In genomic region chr6:26598267-26598666, GRCh38 we compare ENCODE assay signal across 16 cellular contexts. TPM values are rescaled to one million over a fixed set of nuclear protein-coding genes. Genes with fewer than 3 reads are reported as not detected.
DNase-seq lines count a peak whose midpoint lies in the region; ATAC-seq and TF ChIP-seq lines count a peak whose summit lies in the region.
"Had no signal": no experiment of that assay in that cellular context is flagged by ENCODE, and none has a peak within 500 bp of the region (broad histone marks: within the 10 kb centered on the region; RNA-seq: fewer than 3 reads in every experiment).

No MANE protein-coding gene starts in this region.

- CTCF ChIA-PET in activated CD8-positive, alpha-beta memory T cell treated with anti-CD3 and anti-CD28 coated beads, Interleukin-2, amount 10 ng/mL, durations not matched to agents 7 days and 5 days (lab: Charles Lee), result no interaction called here

- no peak overlapping the region for H3K27ac ChIP-seq in hepatocyte
- no peak overlapping the region for H3K27ac ChIP-seq in skeletal muscle tissue (ENCODE audit: low read depth, low read length)
- no peak overlapping the region for H3K27ac ChIP-seq in esophagus squamous epithelium

- peak overlapping the region; percentile 94 for H3K4me2 ChIP-seq in hepatocyte

- peaks cover 37% of the 10 kb centered on the region for H3K4me1 Mint-ChIP-seq in activated CD8-positive, alpha-beta memory T cell treated with anti-CD3 and anti-CD28 coated beads, Interleukin-2, amount 10 ng/mL, durations not matched to agents 7 days and 5 days

- no peak for DNase-seq in activated CD8-positive, alpha-beta memory T cell treated with anti-CD3 and anti-CD28 coated beads, Interleukin-2, amount 10 ng/mL, durations not matched to agents 7 days and 5 days
- DNase-seq in activated CD8-positive, alpha-beta memory T cell treated with anti-CD3 and anti-CD28 coated beads, Interleukin-2, amount 50 U/mL, for 4 hours, result no peak
- DNase-seq in NCI-H1105 treated with DMSO at 0.1 percent for 48 hours (lab: John Stamatoyannopoulos, UW) (peak; percentile 23), hepatocyte (ENCODE audit: low spot score) (no peak), SHP77 treated with DMSO at 0.1 percent for 48 hours (lab: John Stamatoyannopoulos, UW) (no peak), esophagus squamous epithelium (lab: John Stamatoyannopoulos, UW) (no peak)
- DNase-seq: activated CD4-positive, alpha-beta T cell treated with anti-CD3 and anti-CD28 coated beads, Interleukin-2, amount 50 U/mL, for 4 hours; activated naive CD8-positive, alpha-beta T cell treated with anti-CD3 and anti-CD28 coated beads, Interleukin-2, amount 50 U/mL, for 24 hours; gastrocnemius medialis; left colon; NCI-H1048; NCI-H526 had no signal

- peaks cover 6% of the 10 kb centered on the region for H3K4me1 ChIP-seq in hepatocyte (ENCODE audit: insufficient read depth)
- peaks cover 10 to 19% (median 17%) of the 10 kb centered on the region in 3 donors for H3K4me1 ChIP-seq in skeletal muscle tissue (ENCODE audit: control insufficient read depth in 3 of 3, insufficient read depth in 3 of 3, low read length in 3 of 3)
- peaks cover 9 to 32% (median 12%) of the 10 kb centered on the region in 3 donors for H3K4me1 ChIP-seq in esophagus squamous epithelium

- peaks cover 20% of the 10 kb centered on the region for H3K79me2 ChIP-seq in hepatocyte

- no peaks in the 10 kb centered on the region for H3K9me3 ChIP-seq in hepatocyte (ENCODE audit: low read depth)
- no peaks in the 10 kb centered on the region for H3K9me3 ChIP-seq in skeletal muscle tissue (ENCODE audit: control insufficient read depth in 3 of 3, low read length in 3 of 3)
- no peaks in the 10 kb centered on the region for H3K9me3 ChIP-seq in esophagus squamous epithelium
- H3K9me3 ChIP-seq: gastrocnemius medialis, thoracic aorta had no signal

- peaks cover 22% of the 10 kb centered on the region for H3K36me3 Mint-ChIP-seq in activated CD8-positive, alpha-beta memory T cell treated with anti-CD3 and anti-CD28 coated beads, Interleukin-2, amount 10 ng/mL, durations not matched to agents 7 days and 5 days

- peaks cover 15% of the 10 kb centered on the region for H3K27me3 Mint-ChIP-seq in activated CD8-positive, alpha-beta memory T cell treated with anti-CD3 and anti-CD28 coated beads, Interleukin-2, amount 10 ng/mL, durations not matched to agents 7 days and 5 days

- 99% methylated on average over 22 of the region's 22 CpGs for WGBS in hepatocyte (ENCODE audit: low lambda C conversion rate, missing lambda C conversion rate)
- 91 to 96% methylated on average over 14 to 15 of the region's 22 CpGs for WGBS in esophagus squamous epithelium, 2 donors

- peaks cover 15% of the 10 kb centered on the region for H3K27me3 ChIP-seq in hepatocyte
- H3K27me3 ChIP-seq in skeletal muscle tissue (ENCODE audit: control insufficient read depth in 3 of 3, insufficient read depth in 3 of 3, low read length in 3 of 3), result peaks cover 0 to 3% (median 3%) of the 10 kb centered on the region in 3 donors
- H3K27me3 ChIP-seq in esophagus squamous epithelium, result peaks cover 0 to 19% (median 4%) of the 10 kb centered on the region in 4 donors

- H2AFZ ChIP-seq in hepatocyte, result no peak overlapping the region

- no peak for TF ChIP-seq POLR2A in esophagus squamous epithelium (IDR thresholded peaks at IDR 0.05)

- no peaks in the 10 kb centered on the region for H3K9me3 Mint-ChIP-seq in activated CD8-positive, alpha-beta memory T cell treated with anti-CD3 and anti-CD28 coated beads, Interleukin-2, amount 10 ng/mL, durations not matched to agents 7 days and 5 days (ENCODE audit: low read depth)
- H3K9me3 Mint-ChIP-seq: activated naive CD8-positive, alpha-beta T cell treated with anti-CD3 and anti-CD28 coated beads, Interleukin-2, amount 50 U/mL, for 24 hours; dendritic cell treated with granulocyte-macrophage colony-stimulating factor and Interleukin-4, amounts not matched to agents 40 ng/mL and 50 ng/mL, for 4 days had no signal

- H3K4me3 ChIP-seq in hepatocyte, result no peak overlapping the region
- peak overlapping the region; percentile 97 to 100 (median 99) for H3K4me3 ChIP-seq in skeletal muscle tissue (ENCODE audit: low read length in 3 of 3)
- H3K4me3 ChIP-seq in esophagus squamous epithelium, result peak overlapping the region in 2 of 4 donors; percentile 78 to 90

- no peak for TF ChIP-seq CTCF in hepatocyte (IDR thresholded peaks at IDR 0.05; ENCODE audit: poor library complexity)
- no peak for TF ChIP-seq CTCF in esophagus squamous epithelium (IDR thresholded peaks at IDR 0.05)

- no peaks in the 10 kb centered on the region for H4K20me1 ChIP-seq in hepatocyte (ENCODE audit: insufficient read depth, poor library complexity, severe bottlenecking)

- peak overlapping the region; percentile 66 for H3K27ac Mint-ChIP-seq in activated CD8-positive, alpha-beta memory T cell treated with anti-CD3 and anti-CD28 coated beads, Interleukin-2, amount 10 ng/mL, durations not matched to agents 7 days and 5 days
- H3K27ac Mint-ChIP-seq: activated naive CD8-positive, alpha-beta T cell treated with anti-CD3 and anti-CD28 coated beads, Interleukin-2, amount 50 U/mL, for 24 hours; dendritic cell treated with granulocyte-macrophage colony-stimulating factor and Interleukin-4, amounts not matched to agents 40 ng/mL and 50 ng/mL, for 4 days had no signal

- no peaks in the 10 kb centered on the region for H3K36me3 ChIP-seq in hepatocyte (replicated peaks; ENCODE audit: insufficient read depth, low read depth)
- peaks cover 13 to 22% (median 17%) of the 10 kb centered on the region in 3 donors for H3K36me3 ChIP-seq in skeletal muscle tissue (ENCODE audit: control insufficient read depth in 3 of 3, insufficient read depth in 3 of 3, low read length in 3 of 3)
- peaks cover 0 to 27% (median 10%) of the 10 kb centered on the region in 3 donors for H3K36me3 ChIP-seq in esophagus squamous epithelium

- intact Hi-C loops in esophagus squamous epithelium (cut with DNase I), result no loop called here

- peak overlapping the region in 1 of 3 donors; percentile 100 for H3K9ac ChIP-seq in skeletal muscle tissue (ENCODE audit: low read depth in 1 of 3, low read length in 3 of 3)

- no peak for ATAC-seq in activated CD8-positive, alpha-beta memory T cell treated with anti-CD3 and anti-CD28 coated beads, Interleukin-2, amount 10 ng/mL, durations not matched to agents 7 days and 5 days
- ATAC-seq in GM21786 (IDR thresholded peaks at IDR 0.05; ENCODE audit: unreplicated experiment), result no peak
- ATAC-seq: activated naive CD8-positive, alpha-beta T cell treated with anti-CD3 and anti-CD28 coated beads, Interleukin-2, amount 50 U/mL, for 24 hours; gastrocnemius medialis; left colon had no signal

- H3K4me3 Mint-ChIP-seq in activated CD8-positive, alpha-beta memory T cell treated with anti-CD3 and anti-CD28 coated beads, Interleukin-2, amount 10 ng/mL, durations not matched to agents 7 days and 5 days, result no peak overlapping the region
- H3K4me3 Mint-ChIP-seq: activated naive CD8-positive, alpha-beta T cell treated with anti-CD3 and anti-CD28 coated beads, Interleukin-2, amount 50 U/mL, for 24 hours; dendritic cell treated with granulocyte-macrophage colony-stimulating factor and Interleukin-4, amounts not matched to agents 40 ng/mL and 50 ng/mL, for 4 days had no signal

- no peaks in the 10 kb centered on the region for H3K9me2 ChIP-seq in hepatocyte (replicated peaks; ENCODE audit: insufficient read depth)

RNA-seq across cellular contexts. Expression of gene ABT1, which starts 1.5 kb away (rescaled TPM):
- 10 to 100 TPM; 23.4 to 30.0 TPM for total RNA-seq in activated CD8-positive, alpha-beta memory T cell treated with anti-CD3 and anti-CD28 coated beads, Interleukin-2, amount 10 ng/mL, durations not matched to agents 7 days and 5 days
- 23.3 and 23.4 TPM in 2 replicates for total RNA-seq in hepatocyte
- 30.4 and 32.1 TPM in 2 replicates for polyA plus RNA-seq in hepatocyte
- 16.2 TPM for total RNA-seq in skeletal muscle tissue
- total RNA-seq in esophagus squamous epithelium, result 10 to 100 TPM; 16.0 to 23.5 (median 17.1) TPM
